16 cellular contexts compared by ENCODE assay signal in the genomic region with DNA sequence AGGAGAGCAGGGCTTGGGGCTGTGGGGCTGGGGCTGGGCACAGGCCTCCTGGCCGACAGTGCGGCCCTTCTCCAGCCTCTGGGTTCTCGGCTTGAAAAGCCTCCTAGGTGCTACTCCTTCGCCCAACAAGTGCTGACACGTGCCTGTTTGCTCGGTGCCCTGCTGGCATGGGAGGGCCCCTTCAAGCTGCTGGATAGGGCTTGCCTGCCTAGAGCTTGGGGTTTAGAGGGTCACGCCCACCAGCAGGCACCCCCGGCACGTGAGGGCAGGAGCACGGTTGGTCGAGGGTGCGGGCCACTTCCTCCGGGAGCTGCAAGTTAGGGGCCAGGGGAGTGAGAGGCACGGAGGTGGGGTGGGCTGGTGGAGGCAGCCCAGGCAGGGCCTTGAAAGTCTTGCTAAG.
A peak's percentile ranks its signal among the peaks of the same experiment; 100 is the strongest.
DNase-seq lines count a peak whose midpoint lies in the region; ATAC-seq and TF ChIP-seq lines count a peak whose summit lies in the region.
"Had no signal": no experiment of that assay in that cellular context is flagged by ENCODE, and none has a peak within 500 bp of the region (broad histone marks: within the 10 kb centered on the region; RNA-seq: fewer than 3 reads in every experiment).

No MANE protein-coding gene starts in this region.

- no peaks in the 10 kb centered on the region for H3K36me3 Mint-ChIP-seq in activated naive CD4-positive, alpha-beta T cell treated with anti-CD3 and anti-CD28 coated beads, Interleukin-2, amount 10 ng/mL, durations not matched to agents 7 days and 5 days
- no peaks in the 10 kb centered on the region for H3K36me3 Mint-ChIP-seq in activated naive CD4-positive, alpha-beta T cell treated with anti-CD3 and anti-CD28 coated beads for 36 hours (ENCODE audit: low read depth)
- peaks cover 16% of the 10 kb centered on the region for H3K36me3 Mint-ChIP-seq in endothelial cell (ENCODE audit: low read depth, unreplicated experiment)
- no peaks in the 10 kb centered on the region for H3K36me3 Mint-ChIP-seq in WTC11

- ATAC-seq in psoas muscle (no peak), WTC11 (no peak), HG03196 (IDR thresholded peaks at IDR 0.05; ENCODE audit: unreplicated experiment) (no peak)
- ATAC-seq: activated naive CD8-positive, alpha-beta T cell treated with anti-CD3 and anti-CD28 coated beads, Interleukin-2, amount 50 U/mL, for 24 hours; naive thymus-derived CD8-positive, alpha-beta T cell had no signal

- no peaks in the 10 kb centered on the region for H3K27me3 Mint-ChIP-seq in activated naive CD4-positive, alpha-beta T cell treated with anti-CD3 and anti-CD28 coated beads, Interleukin-2, amount 10 ng/mL, durations not matched to agents 7 days and 5 days
- no peaks in the 10 kb centered on the region for H3K27me3 Mint-ChIP-seq in activated naive CD4-positive, alpha-beta T cell treated with anti-CD3 and anti-CD28 coated beads for 36 hours (ENCODE audit: low read depth)
- H3K27me3 Mint-ChIP-seq in endothelial cell (ENCODE audit: unreplicated experiment) (peaks cover 13% of the 10 kb centered on the region), WTC11 (ENCODE audit: low read depth) (no peaks in the 10 kb centered on the region)
- H3K27me3 Mint-ChIP-seq: activated naive CD8-positive, alpha-beta T cell treated with anti-CD3 and anti-CD28 coated beads, Interleukin-2, amount 50 U/mL, for 24 hours; activated T-cell treated with anti-CD3 and anti-CD28 coated beads, Interleukin-2, amount 50 U/mL, for 24 hours; naive thymus-derived CD8-positive, alpha-beta T cell had no signal

- H3K4me3 Mint-ChIP-seq in activated naive CD4-positive, alpha-beta T cell treated with anti-CD3 and anti-CD28 coated beads, Interleukin-2, amount 10 ng/mL, durations not matched to agents 7 days and 5 days = no peak overlapping the region
- no peak overlapping the region for H3K4me3 Mint-ChIP-seq in activated naive CD4-positive, alpha-beta T cell treated with anti-CD3 and anti-CD28 coated beads for 36 hours
- H3K4me3 Mint-ChIP-seq in endothelial cell (ENCODE audit: unreplicated experiment) (peak overlapping the region; percentile 37), WTC11 (no peak overlapping the region)
- H3K4me3 Mint-ChIP-seq: activated naive CD8-positive, alpha-beta T cell treated with anti-CD3 and anti-CD28 coated beads, Interleukin-2, amount 50 U/mL, for 24 hours; activated T-cell treated with anti-CD3 and anti-CD28 coated beads, Interleukin-2, amount 50 U/mL, for 24 hours; CD8-positive, alpha-beta memory T cell had no signal

- CTCF ChIA-PET in activated naive CD4-positive, alpha-beta T cell treated with anti-CD3 and anti-CD28 coated beads, Interleukin-2, amount 10 ng/mL, durations not matched to agents 7 days and 5 days (lab: Charles Lee) = interaction anchor here (1.2 kb wide), 1 partner anchor 10 kb away, joined by 8 read pairs; no protein-coding TSS in a partner anchor
- CTCF ChIA-PET in activated naive CD4-positive, alpha-beta T cell treated with anti-CD3 and anti-CD28 coated beads for 36 hours (lab: Charles Lee) = interaction anchor here (1.2 kb wide), 1 partner anchor 10 kb away, joined by 5 read pairs; no protein-coding TSS in a partner anchor
- CTCF ChIA-PET in WTC11 (lab: Charles Lee) = interaction anchor here (1.2 to 1.3 kb wide), 2 partner anchors 11 to 17 kb away, joined by 4 to 6 read pairs; no protein-coding TSS in a partner anchor

- H3K4me1 ChIP-seq in psoas muscle (peaks cover 73% of the 10 kb centered on the region), urinary bladder (ENCODE audit: insufficient read depth) (no peaks in the 10 kb centered on the region)

- 43 to 70% (median 54%) methylated on average over 14 of the region's 14 CpGs for WGBS in psoas muscle, 3 donors
- 70% methylated on average over 14 of the region's 14 CpGs for WGBS in urinary bladder

- intact Hi-C loops in activated naive CD4-positive, alpha-beta T cell treated with anti-CD3 and anti-CD28 coated beads for 36 hours (cut with micrococcal nuclease) = no loop called here
- intact Hi-C loops in psoas muscle (cut with DNase I) = loop anchor here (5.0 to 10.0 kb wide), 2 partner anchors 100 to 168 kb away; no protein-coding TSS in a partner anchor

- peak overlapping the region; percentile 30 for H3K27ac Mint-ChIP-seq in activated naive CD4-positive, alpha-beta T cell treated with anti-CD3 and anti-CD28 coated beads, Interleukin-2, amount 10 ng/mL, durations not matched to agents 7 days and 5 days
- no peak overlapping the region for H3K27ac Mint-ChIP-seq in activated naive CD4-positive, alpha-beta T cell treated with anti-CD3 and anti-CD28 coated beads for 36 hours
- H3K27ac Mint-ChIP-seq in endothelial cell (ENCODE audit: unreplicated experiment) = no peak overlapping the region
- no peak overlapping the region for H3K27ac Mint-ChIP-seq in WTC11
- H3K27ac Mint-ChIP-seq: activated naive CD8-positive, alpha-beta T cell treated with anti-CD3 and anti-CD28 coated beads, Interleukin-2, amount 50 U/mL, for 24 hours; activated T-cell treated with anti-CD3 and anti-CD28 coated beads, Interleukin-2, amount 50 U/mL, for 24 hours had no signal

- H3K27ac ChIP-seq in psoas muscle (peak overlapping the region; percentile 87), urinary bladder (ENCODE audit: low read depth) (peak overlapping the region; percentile 73)
- H3K27ac ChIP-seq: SJSA1 had no signal

- no peaks in the 10 kb centered on the region for H3K27me3 ChIP-seq in psoas muscle (ENCODE audit: insufficient read depth in 3 of 3, low read length in 2 of 3)
- H3K27me3 ChIP-seq: SJSA1 had no signal

- no peaks in the 10 kb centered on the region for H3K9me3 ChIP-seq in psoas muscle
- H3K9me3 ChIP-seq: SJSA1 had no signal

- no peak for DNase-seq in activated naive CD4-positive, alpha-beta T cell treated with anti-CD3 and anti-CD28 coated beads, Interleukin-2, amount 10 ng/mL, durations not matched to agents 7 days and 5 days
- no peak for DNase-seq in activated naive CD4-positive, alpha-beta T cell treated with anti-CD3 and anti-CD28 coated beads for 36 hours
- DNase-seq in endothelial cell (ENCODE audit: low spot score) (no peak), psoas muscle (no peak), WTC11 (ENCODE audit: low spot score) (no peak)
- DNase-seq in activated T-cell treated with anti-CD3 and anti-CD28 coated beads, Interleukin-2, amount 50 U/mL, for 48 hours = no peak
- DNase-seq: activated CD4-positive, alpha-beta T cell treated with anti-CD3 and anti-CD28 coated beads, Interleukin-2, amount 50 U/mL, for 1 hour; activated naive CD8-positive, alpha-beta T cell treated with anti-CD3 and anti-CD28 coated beads, Interleukin-2, amount 50 U/mL, for 24 hours; activated T-cell treated with anti-CD3 and anti-CD28 coated beads, Interleukin-2, amount 50 U/mL, for 24 hours; CD8-positive, alpha-beta memory T cell; MV-4-11; naive thymus-derived CD8-positive, alpha-beta T cell; stimulated activated CD4-positive, alpha-beta T cell treated with anti-CD3 and anti-CD28 coated beads, Interleukin-4, amount 100 ng/mL, for 1 hour had no signal

- no peak overlapping the region for H3K4me3 ChIP-seq in psoas muscle
- H3K4me3 ChIP-seq in urinary bladder (ENCODE audit: low read depth, low read length) = no peak overlapping the region
- H3K4me3 ChIP-seq: SJSA1 had no signal

- H3K36me3 ChIP-seq in psoas muscle (ENCODE audit: insufficient read depth in 1 of 2, low read depth in 1 of 2) (peaks cover 0 to 64% of the 10 kb centered on the region in 2 donors), urinary bladder (ENCODE audit: insufficient read depth) (peaks cover 2% of the 10 kb centered on the region)

- H3K4me1 Mint-ChIP-seq in activated naive CD4-positive, alpha-beta T cell treated with anti-CD3 and anti-CD28 coated beads, Interleukin-2, amount 10 ng/mL, durations not matched to agents 7 days and 5 days = no peaks in the 10 kb centered on the region
- no peaks in the 10 kb centered on the region for H3K4me1 Mint-ChIP-seq in activated naive CD4-positive, alpha-beta T cell treated with anti-CD3 and anti-CD28 coated beads for 36 hours (ENCODE audit: low read depth)
- no peaks in the 10 kb centered on the region for H3K4me1 Mint-ChIP-seq in endothelial cell (ENCODE audit: unreplicated experiment)
- H3K4me1 Mint-ChIP-seq in WTC11 = no peaks in the 10 kb centered on the region
- H3K4me1 Mint-ChIP-seq: activated naive CD8-positive, alpha-beta T cell treated with anti-CD3 and anti-CD28 coated beads, Interleukin-2, amount 50 U/mL, for 24 hours; CD8-positive, alpha-beta memory T cell had no signal

- TF ChIP-seq CTCF in endothelial cell (IDR thresholded peaks at IDR 0.05; ENCODE audit: unreplicated experiment) = no peak
- no peak for TF ChIP-seq CTCF in psoas muscle (IDR thresholded peaks at IDR 0.05)
- no peak for TF ChIP-seq CTCF in WTC11 (IDR thresholded peaks at IDR 0.05)

- POLR2A ChIA-PET in WTC11 (lab: Charles Lee) = no interaction called here

- no peaks in the 10 kb centered on the region for H3K9me3 Mint-ChIP-seq in activated naive CD4-positive, alpha-beta T cell treated with anti-CD3 and anti-CD28 coated beads, Interleukin-2, amount 10 ng/mL, durations not matched to agents 7 days and 5 days
- no peaks in the 10 kb centered on the region for H3K9me3 Mint-ChIP-seq in activated naive CD4-positive, alpha-beta T cell treated with anti-CD3 and anti-CD28 coated beads for 36 hours
- H3K9me3 Mint-ChIP-seq in endothelial cell (ENCODE audit: unreplicated experiment) (no peaks in the 10 kb centered on the region), WTC11 (no peaks in the 10 kb centered on the region)
- H3K9me3 Mint-ChIP-seq: activated naive CD8-positive, alpha-beta T cell treated with anti-CD3 and anti-CD28 coated beads, Interleukin-2, amount 50 U/mL, for 24 hours; activated T-cell treated with anti-CD3 and anti-CD28 coated beads, Interleukin-2, amount 50 U/mL, for 24 hours; CD8-positive, alpha-beta memory T cell; naive thymus-derived CD8-positive, alpha-beta T cell had no signal
